ENCODE assay signal across 1 cellular context in genomic region chr11:79727221-79727620, GRCh38.
TF ChIP-seq lines count a peak whose summit lies in the region.

No MANE protein-coding gene starts in this region.

TF ChIP-seq in GM23338, 12 proteins besides CTCF, POLR2A, EP300 and RAD21:
- TF ChIP-seq STAT1 (IDR thresholded peaks at IDR 0.05; ENCODE audit: unreplicated experiment) (no peak), ZNF462 (CRISPR knock-in tag; IDR thresholded peaks at IDR 0.05) (no peak), ETS1 (IDR thresholded peaks at IDR 0.05) (no peak), EZH2phosphoT487 (IDR thresholded peaks at IDR 0.05; ENCODE audit: unreplicated experiment) (no peak), POLR2AphosphoS5 (IDR thresholded peaks at IDR 0.05; ENCODE audit: low read depth) (no peak), JUNB (IDR thresholded peaks at IDR 0.05; ENCODE audit: unreplicated experiment) (no peak), REST (IDR thresholded peaks at IDR 0.05; ENCODE audit: unreplicated experiment) (no peak), EZH2 (IDR thresholded peaks at IDR 0.05; ENCODE audit: low read depth, unreplicated experiment) (no peak), ZNF114 (CRISPR knock-in tag; IDR thresholded peaks at IDR 0.05) (no peak), CREB1 (CRISPR knock-in tag; IDR thresholded peaks at IDR 0.05; ENCODE audit: low read depth) (no peak), ZNF331 (CRISPR knock-in tag; IDR thresholded peaks at IDR 0.05; ENCODE audit: low read depth) (no peak), NANOG (IDR thresholded peaks at IDR 0.05; ENCODE audit: borderline replicate concordance) (no peak)
